ENCODE assay signal across 8 cellular contexts in the genomic region with DNA sequence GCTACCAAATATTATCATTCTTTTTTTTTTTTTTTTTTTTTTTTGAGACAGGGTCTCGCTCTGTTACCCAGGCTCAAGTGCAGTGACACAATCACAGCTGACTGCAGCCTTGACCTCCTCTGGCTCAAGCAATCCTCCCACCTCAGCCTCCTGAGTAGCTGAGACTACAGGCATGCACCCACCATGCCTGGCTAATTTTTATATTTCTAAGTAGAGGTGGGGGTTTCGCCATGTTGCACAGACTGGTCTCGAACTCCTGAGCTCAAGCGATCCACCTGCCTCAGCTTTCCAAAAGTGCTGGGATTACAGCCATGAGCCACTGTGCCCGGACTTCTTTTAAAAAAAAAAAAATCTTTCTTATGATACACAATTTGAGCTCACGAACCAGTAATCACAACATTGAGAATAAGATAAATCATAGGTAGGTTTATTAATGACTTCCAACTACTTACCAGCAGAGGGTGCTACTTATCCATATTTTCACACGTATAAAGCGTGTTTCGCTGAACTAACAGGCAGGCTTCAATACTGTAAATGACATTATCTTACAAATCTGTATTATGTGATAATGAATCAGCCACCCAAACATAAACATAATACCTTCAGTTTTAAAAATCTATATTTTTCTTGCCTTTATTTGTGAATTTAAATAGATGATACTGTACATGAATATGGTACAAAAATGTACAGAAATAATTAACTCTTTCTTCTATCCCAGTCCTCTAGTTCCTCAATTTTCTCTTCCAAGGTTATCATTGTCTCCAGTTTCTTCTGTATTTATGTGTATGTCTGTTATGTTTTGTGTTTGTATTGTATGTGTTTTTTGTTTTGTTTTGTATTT. TPM values are rescaled to one million over a fixed set of nuclear protein-coding genes. Genes with fewer than 3 reads are reported as not detected.
DNase-seq lines count a peak whose midpoint lies in the region; ATAC-seq, FAIRE-seq and TF ChIP-seq lines count a peak whose summit lies in the region.

No MANE protein-coding gene starts in this region.

- H4K20me1 ChIP-seq in KMS-11 (ENCODE audit: insufficient read depth) (no peaks in the 10 kb centered on the region), OCI-LY3 (ENCODE audit: insufficient read depth, low read length) (no peaks in the 10 kb centered on the region)

- H3K4me2 ChIP-seq in KMS-11 (no peak overlapping the region), OCI-LY3 (ENCODE audit: low read length) (peak overlapping the region; percentile 64)

- H3K9ac ChIP-seq in KMS-11: no peak overlapping the region
- H3K9ac ChIP-seq in OCI-LY3 (ENCODE audit: low read length): no peak overlapping the region
- H3K9ac ChIP-seq in liver (ENCODE audit: low read depth in 1 of 2, low read length in 2 of 2): no peak overlapping the region

- H3K36me3 ChIP-seq in KMS-11 (ENCODE audit: insufficient read depth): no peaks in the 10 kb centered on the region
- H3K36me3 ChIP-seq in OCI-LY3 (replicated peaks; ENCODE audit: low read depth, low read length): no peaks in the 10 kb centered on the region
- H3K36me3 ChIP-seq in liver (ENCODE audit: control insufficient read depth in 4 of 4, insufficient read depth in 3 of 4, low read depth in 1 of 4, low read length in 3 of 4): no peaks in the 10 kb centered on the region
- H3K36me3 ChIP-seq in upper lobe of right lung: no peaks in the 10 kb centered on the region

- H3K27ac ChIP-seq in KMS-11 (no peak overlapping the region), OCI-LY3 (ENCODE audit: low read length) (no peak overlapping the region), liver (ENCODE audit: low read depth in 1 of 2, low read length in 2 of 2) (no peak overlapping the region), upper lobe of right lung (no peak overlapping the region)

- TF ChIP-seq RAD21 in liver (IDR thresholded peaks at IDR 0.05): peak; percentile 90 to 91

- FAIRE-seq in GM19239 (lab: Jason Lieb, UNC) (peak; percentile 94), colon (lab: Jason Lieb, UNC) (peak; percentile 95)

- H3K4me3 ChIP-seq in KMS-11 (IDR thresholded peaks at IDR 0.05; ENCODE audit: insufficient read depth, low read depth, low read length) (no peak overlapping the region), OCI-LY3 (ENCODE audit: low read length) (peak overlapping the region; percentile 57), liver (ENCODE audit: low read depth in 1 of 3, low read length in 3 of 3) (no peak overlapping the region), upper lobe of right lung (no peak overlapping the region)

- H2AFZ ChIP-seq in KMS-11 (ENCODE audit: low read depth) (no peak overlapping the region), OCI-LY3 (ENCODE audit: low read depth, low read length) (no peak overlapping the region)

- TF ChIP-seq CTCF in KMS-11 (conservative IDR thresholded peaks at IDR 0.05; ENCODE audit: low read depth, low read length): peak; percentile 68
- peak; percentile 84 for TF ChIP-seq CTCF in OCI-LY3 (IDR thresholded peaks at IDR 0.05; ENCODE audit: low read depth, low read length)
- peak; percentile 72 for TF ChIP-seq CTCF in liver (IDR thresholded peaks at IDR 0.05; ENCODE audit: low read depth, low read length, missing input control)
- peak; percentile 70 for TF ChIP-seq CTCF in upper lobe of right lung (IDR thresholded peaks at IDR 0.05)

- H3K4me1 ChIP-seq in KMS-11 (ENCODE audit: low read depth, poor library complexity, severe bottlenecking) (no peaks in the 10 kb centered on the region), OCI-LY3 (ENCODE audit: low read length) (peaks cover 24% of the 10 kb centered on the region), liver (ENCODE audit: control insufficient read depth in 4 of 4, insufficient read depth in 4 of 4, low read length in 3 of 4) (no peaks in the 10 kb centered on the region), upper lobe of right lung (peaks cover 5% of the 10 kb centered on the region)

- intact Hi-C loops in upper lobe of right lung (cut with DNase I): no loop called here

- no peaks in the 10 kb centered on the region for H3K27me3 ChIP-seq in KMS-11 (ENCODE audit: insufficient read depth, low read depth)
- peaks cover 6% of the 10 kb centered on the region for H3K27me3 ChIP-seq in OCI-LY3 (ENCODE audit: low read depth, low read length)
- peaks cover 0 to 2% (median 0%) of the 10 kb centered on the region in 4 donors for H3K27me3 ChIP-seq in liver (ENCODE audit: control insufficient read depth in 4 of 4, insufficient read depth in 4 of 4, low read length in 3 of 4)
- H3K27me3 ChIP-seq in upper lobe of right lung: no peaks in the 10 kb centered on the region

- H3K79me2 ChIP-seq in KMS-11 (ENCODE audit: insufficient read depth, low read depth) (no peaks in the 10 kb centered on the region), OCI-LY3 (ENCODE audit: low read length) (no peaks in the 10 kb centered on the region)

- peak; percentile 25 for DNase-seq in COR-L47 (lab: John Stamatoyannopoulos, UW)
- DNase-seq in GM19239 (ENCODE audit: insufficient read length, low spot score): peak; percentile 18
- DNase-seq in upper lobe of right lung: no peak
- no peak for DNase-seq in KG1 (lab: John Stamatoyannopoulos, UW)

- H3K9me3 ChIP-seq in OCI-LY3 (ENCODE audit: insufficient read depth, low read length) (no peaks in the 10 kb centered on the region), liver (ENCODE audit: control insufficient read depth in 4 of 4, low read length in 3 of 4) (no peaks in the 10 kb centered on the region), upper lobe of right lung (no peaks in the 10 kb centered on the region)

- ATAC-seq in upper lobe of right lung: peak; percentile 93

- 35% methylated on average over 9 of the region's 9 CpGs for WGBS in liver

TF ChIP-seq in liver, 16 proteins besides CTCF, POLR2A, EP300 and RAD21:
- TF ChIP-seq EGR1 (IDR thresholded peaks at IDR 0.05; ENCODE audit: low read depth in 2 of 2): no peak
- TF ChIP-seq YY1 (IDR thresholded peaks at IDR 0.05): no peak
- no peak for TF ChIP-seq GABPA (IDR thresholded peaks at IDR 0.05 in 1 of 2, conservative IDR thresholded peaks at IDR 0.05 in 1 of 2)
- TF ChIP-seq, protein P1, sequence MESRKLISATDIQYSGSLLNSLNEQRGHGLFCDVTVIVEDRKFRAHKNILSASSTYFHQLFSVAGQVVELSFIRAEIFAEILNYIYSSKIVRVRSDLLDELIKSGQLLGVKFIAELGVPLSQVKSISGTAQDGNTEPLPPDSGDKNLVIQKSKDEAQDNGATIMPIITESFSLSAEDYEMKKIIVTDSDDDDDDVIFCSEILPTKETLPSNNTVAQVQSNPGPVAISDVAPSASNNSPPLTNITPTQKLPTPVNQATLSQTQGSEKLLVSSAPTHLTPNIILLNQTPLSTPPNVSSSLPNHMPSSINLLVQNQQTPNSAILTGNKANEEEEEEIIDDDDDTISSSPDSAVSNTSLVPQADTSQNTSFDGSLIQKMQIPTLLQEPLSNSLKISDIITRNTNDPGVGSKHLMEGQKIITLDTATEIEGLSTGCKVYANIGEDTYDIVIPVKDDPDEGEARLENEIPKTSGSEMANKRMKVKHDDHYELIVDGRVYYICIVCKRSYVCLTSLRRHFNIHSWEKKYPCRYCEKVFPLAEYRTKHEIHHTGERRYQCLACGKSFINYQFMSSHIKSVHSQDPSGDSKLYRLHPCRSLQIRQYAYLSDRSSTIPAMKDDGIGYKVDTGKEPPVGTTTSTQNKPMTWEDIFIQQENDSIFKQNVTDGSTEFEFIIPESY (IDR thresholded peaks at IDR 0.05): no peak
- no peak for TF ChIP-seq RXRA (IDR thresholded peaks at IDR 0.05)
- TF ChIP-seq, protein P2, sequence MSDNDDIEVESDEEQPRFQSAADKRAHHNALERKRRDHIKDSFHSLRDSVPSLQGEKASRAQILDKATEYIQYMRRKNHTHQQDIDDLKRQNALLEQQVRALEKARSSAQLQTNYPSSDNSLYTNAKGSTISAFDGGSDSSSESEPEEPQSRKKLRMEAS (IDR thresholded peaks at IDR 0.05): no peak
- TF ChIP-seq HNF4A (conservative IDR thresholded peaks at IDR 0.05): no peak
- TF ChIP-seq, protein P3, sequence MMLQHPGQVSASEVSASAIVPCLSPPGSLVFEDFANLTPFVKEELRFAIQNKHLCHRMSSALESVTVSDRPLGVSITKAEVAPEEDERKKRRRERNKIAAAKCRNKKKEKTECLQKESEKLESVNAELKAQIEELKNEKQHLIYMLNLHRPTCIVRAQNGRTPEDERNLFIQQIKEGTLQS (IDR thresholded peaks at IDR 0.05): no peak
- no peak for TF ChIP-seq NR2F2 (IDR thresholded peaks at IDR 0.05)
- no peak for TF ChIP-seq SP1 (IDR thresholded peaks at IDR 0.05)
- TF ChIP-seq JUND (IDR thresholded peaks at IDR 0.05): no peak
TF ChIP-seq in liver: peak in this region for 0.

RNA-seq across cellular contexts. Expression of a gene that starts 42.5 kb away (rescaled TPM):
- 10 to 100 TPM in 1 of 2 donors, 1 to 10 TPM in 1; 1.3 to 10.0 TPM for total RNA-seq in liver
- polyA plus RNA-seq in liver: under 1 TPM; 0.14 to 0.37 TPM
- 82.5 TPM for total RNA-seq in upper lobe of right lung

Comparison
In these comparisons a context has a peak if more than half of its experiments do, and no peak if none do; other contexts are left out.
1. DNase-seq: peak in COR-L47 (single experiment) and GM19239 (single experiment); none in upper lobe of right lung (single experiment) and KG1 (single experiment).
2. Peak in every context shown above with its lines, with median percentiles within 50 percentile points of each other: CTCF ChIP-seq.